ENCODE assay signal across 12 cellular contexts in the genomic region with DNA sequence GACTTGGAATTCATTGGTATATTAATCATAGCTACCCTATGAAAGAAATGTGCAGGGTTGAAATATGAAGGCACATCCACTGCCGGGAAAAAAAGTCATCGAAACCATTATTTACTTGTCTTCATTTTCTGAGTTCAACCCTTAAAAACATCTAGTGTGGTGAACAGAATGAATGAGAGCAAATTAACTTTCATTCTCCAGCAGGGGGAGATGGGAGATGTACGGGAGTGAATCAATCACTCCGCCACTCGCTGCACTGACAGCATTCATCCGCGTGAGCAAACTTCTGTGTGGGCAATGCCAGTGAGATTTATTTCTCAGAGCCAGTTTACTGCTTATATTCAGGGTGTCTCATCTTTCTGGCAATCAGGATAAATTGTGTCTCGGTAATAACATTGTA.
DNase-seq lines count a peak whose midpoint lies in the region; ATAC-seq and TF ChIP-seq lines count a peak whose summit lies in the region.
"Had no signal": no experiment of that assay in that cellular context is flagged by ENCODE, and none has a peak within 500 bp of the region (broad histone marks: within the 10 kb centered on the region; RNA-seq: fewer than 3 reads in every experiment).

No MANE protein-coding gene starts in this region.

- DNase-seq in Caco-2 (peak in 1 of 2 experiments; percentile 30), HuH-7 (ENCODE audit: low spot score) (peak; percentile 15), SK-N-DZ (ENCODE audit: low spot score) (peak; percentile 28), left kidney (ENCODE audit: low read depth, low spot score) (peak; percentile 96), cortex of kidney (lab: John Stamatoyannopoulos, UW) (no peak), AG08395 (ENCODE audit: low spot score) (no peak)
- no peak for DNase-seq in activated naive CD4-positive, alpha-beta T cell treated with anti-CD3 and anti-CD28 coated beads, Interleukin-2, amount 50 U/mL, for 72 hours (ENCODE audit: low spot score in 2 of 2)
- DNase-seq in activated naive CD8-positive, alpha-beta T cell treated with anti-CD3 and anti-CD28 coated beads for 36 hours = no peak
- DNase-seq: activated CD8-positive, alpha-beta memory T cell treated with anti-CD3 and anti-CD28 coated beads, Interleukin-2, amount 50 U/mL, for 4 hours; CD8-positive, alpha-beta memory T cell; left ventricle myocardium inferior; T-helper 2 cell had no signal

- ATAC-seq in activated naive CD4-positive, alpha-beta T cell treated with anti-CD3 and anti-CD28 coated beads, Interleukin-2, amount 50 U/mL, for 72 hours = no peak

- peak; percentile 25 to 44 for TF ChIP-seq CTCF in Caco-2 (IDR thresholded peaks at IDR 0.05; ENCODE audit: insufficient read depth in 1 of 2, low read depth in 1 of 2, low read length in 1 of 2, severe bottlenecking in 1 of 2, unreplicated experiment in 1 of 2)

- H3K4me3 Mint-ChIP-seq in Caco-2 (ENCODE audit: unreplicated experiment) = no peak overlapping the region
- no peak overlapping the region for H3K4me3 Mint-ChIP-seq in activated naive CD8-positive, alpha-beta T cell treated with anti-CD3 and anti-CD28 coated beads for 36 hours
- H3K4me3 Mint-ChIP-seq: CD8-positive, alpha-beta memory T cell had no signal

- no peaks in the 10 kb centered on the region for H3K4me1 Mint-ChIP-seq in Caco-2 (ENCODE audit: low read depth, unreplicated experiment)
- no peaks in the 10 kb centered on the region for H3K4me1 Mint-ChIP-seq in activated naive CD8-positive, alpha-beta T cell treated with anti-CD3 and anti-CD28 coated beads for 36 hours
- H3K4me1 Mint-ChIP-seq: CD8-positive, alpha-beta memory T cell had no signal

- peaks cover 13% of the 10 kb centered on the region for H3K9me3 Mint-ChIP-seq in Caco-2 (ENCODE audit: unreplicated experiment)
- H3K9me3 Mint-ChIP-seq in activated naive CD4-positive, alpha-beta T cell treated with anti-CD3 and anti-CD28 coated beads, Interleukin-2, amount 50 U/mL, for 72 hours = peaks cover 21 to 30% of the 10 kb centered on the region in 2 donors
- H3K9me3 Mint-ChIP-seq in activated naive CD8-positive, alpha-beta T cell treated with anti-CD3 and anti-CD28 coated beads for 36 hours = peaks cover 5% of the 10 kb centered on the region

- CTCF ChIA-PET in Caco-2 (lab: Charles Lee) = no interaction called here

- H3K36me3 Mint-ChIP-seq in Caco-2 (ENCODE audit: insufficient read depth, unreplicated experiment) = no peaks in the 10 kb centered on the region
- peaks cover 0 to 4% of the 10 kb centered on the region in 2 donors for H3K36me3 Mint-ChIP-seq in activated naive CD4-positive, alpha-beta T cell treated with anti-CD3 and anti-CD28 coated beads, Interleukin-2, amount 50 U/mL, for 72 hours
- no peaks in the 10 kb centered on the region for H3K36me3 Mint-ChIP-seq in activated naive CD8-positive, alpha-beta T cell treated with anti-CD3 and anti-CD28 coated beads for 36 hours

- no peak overlapping the region for H3K27ac Mint-ChIP-seq in Caco-2 (ENCODE audit: unreplicated experiment)
- no peak overlapping the region for H3K27ac Mint-ChIP-seq in activated naive CD4-positive, alpha-beta T cell treated with anti-CD3 and anti-CD28 coated beads, Interleukin-2, amount 50 U/mL, for 72 hours
- no peak overlapping the region for H3K27ac Mint-ChIP-seq in activated naive CD8-positive, alpha-beta T cell treated with anti-CD3 and anti-CD28 coated beads for 36 hours
- H3K27ac Mint-ChIP-seq: CD8-positive, alpha-beta memory T cell had no signal

- no TSS peak for BruUV-seq in Caco-2 (replicated peaks; lab: Mats Ljungman, UMichigan)

- H3K4me1 ChIP-seq in Caco-2 = no peaks in the 10 kb centered on the region
- H3K4me1 ChIP-seq: left ventricle myocardium inferior had no signal

- no peaks in the 10 kb centered on the region for H3K27me3 Mint-ChIP-seq in Caco-2 (ENCODE audit: insufficient read depth, unreplicated experiment)
- no peaks in the 10 kb centered on the region for H3K27me3 Mint-ChIP-seq in activated naive CD8-positive, alpha-beta T cell treated with anti-CD3 and anti-CD28 coated beads for 36 hours
- H3K27me3 Mint-ChIP-seq: CD8-positive, alpha-beta memory T cell had no signal

- no peaks in the 10 kb centered on the region for H3K9me3 ChIP-seq in Caco-2

- H3K27me3 ChIP-seq in Caco-2 (replicated peaks; ENCODE audit: control insufficient read depth, insufficient read depth, low read length) = no peaks in the 10 kb centered on the region

- no peaks in the 10 kb centered on the region for H3K36me3 ChIP-seq in Caco-2 (ENCODE audit: control insufficient read depth, insufficient read depth, low read length)
- H3K36me3 ChIP-seq: left ventricle myocardium inferior had no signal

- POLR2A ChIA-PET in Caco-2 (lab: Charles Lee) = no interaction called here

- H3K4me3 ChIP-seq in Caco-2 (ENCODE audit: low read depth, low read length) = no peak overlapping the region
- H3K4me3 ChIP-seq: left ventricle myocardium inferior had no signal

- intact Hi-C loops in Caco-2 (cut with micrococcal nuclease; ENCODE audit: unreplicated experiment) = loop anchor here (1.0 kb wide), 1 partner anchor 94 kb away; no protein-coding TSS in a partner anchor

Comparison
In these comparisons a context has a peak if more than half of its experiments do, and no peak if none do; other contexts are left out.
1. DNase-seq: peak in HuH-7 (single experiment), SK-N-DZ (single experiment) and left kidney (single experiment); none in cortex of kidney (single experiment), activated naive CD4-positive, alpha-beta T cell treated with anti-CD3 and anti-CD28 coated beads, Interleukin-2, amount 50 U/mL, for 72 hours (0 of 2), activated naive CD8-positive, alpha-beta T cell treated with anti-CD3 and anti-CD28 coated beads for 36 hours (single experiment) and AG08395 (single experiment).